26 cellular contexts compared by ENCODE assay signal in genomic region chr14:74313601-74314000, GRCh38. TPM values are rescaled to one million over a fixed set of nuclear protein-coding genes. Genes with fewer than 3 reads are reported as not detected.
DNase-seq lines count a peak whose midpoint lies in the region; ATAC-seq, FAIRE-seq and TF ChIP-seq lines count a peak whose summit lies in the region.
"Had no signal": no experiment of that assay in that cellular context is flagged by ENCODE, and none has a peak within 500 bp of the region (broad histone marks: within the 10 kb centered on the region; RNA-seq: fewer than 3 reads in every experiment).

No MANE protein-coding gene starts in this region.

- in situ Hi-C loops in HepG2 (cut with HindIII; ENCODE audit: extremely low pct_ligation_motif_present, low pct_unique_long_range_greater_than_20kb): no loop called here

- H4K20me1 ChIP-seq in H9 (ENCODE audit: control insufficient read depth, insufficient read depth, insufficient read length) (no peaks in the 10 kb centered on the region), HepG2 (ENCODE audit: insufficient read depth, low read length) (no peaks in the 10 kb centered on the region)
- H4K20me1 ChIP-seq: BLaER1 treated with 17β-estradiol and CSF1 and Interleukin-3, amounts not matched to agents 10 nM and 100 nM had no signal

- H4K91ac ChIP-seq in H9 (ENCODE audit: insufficient read length, low read depth, low read length): no peak overlapping the region

- no peaks in the 10 kb centered on the region for H3K9me3 ChIP-seq in H9 (ENCODE audit: control insufficient read depth, low read depth, low read length)
- no peaks in the 10 kb centered on the region for H3K9me3 ChIP-seq in T-helper 17 cell (ENCODE audit: control insufficient read depth, low read length, poor library complexity, severe bottlenecking)
- no peaks in the 10 kb centered on the region for H3K9me3 ChIP-seq in HepG2 (ENCODE audit: low read length)
- H3K9me3 ChIP-seq: A549; BE2C; BLaER1 treated with 17β-estradiol and CSF1 and Interleukin-3, amounts not matched to agents 10 nM and 100 nM had no signal

- WGBS in H9 (ENCODE audit: extremely low coverage, insufficient read length, low lambda C conversion rate): no CpG with 5 or more reads among the region's 5 CpGs
- no CpG with 5 or more reads among the region's 5 CpGs for WGBS in mesendoderm (ENCODE audit: extremely low coverage, insufficient coverage, low lambda C conversion rate)
- WGBS in HepG2 (ENCODE audit: low lambda C conversion rate): 5% methylated on average over 5 of the region's 5 CpGs

- no peaks in the 10 kb centered on the region for H3K4me1 ChIP-seq in H9 (ENCODE audit: insufficient read depth, low read length)
- no peaks in the 10 kb centered on the region for H3K4me1 ChIP-seq in mesendoderm (ENCODE audit: control insufficient read depth, low read depth, low read length)
- H3K4me1 ChIP-seq in HepG2 (ENCODE audit: insufficient read depth, low read length): peaks cover 8% of the 10 kb centered on the region; the same call in 1 of the 2 replicates
- H3K4me1 ChIP-seq: A549, BE2C had no signal

- TF ChIP-seq POLR2A in HepG2 (IDR thresholded peaks at IDR 0.05; ENCODE audit: insufficient read depth in 1 of 2, low read depth in 2 of 2, low read length in 2 of 2): no peak

- H2BK20ac ChIP-seq in H9 (ENCODE audit: low read depth, low read length, poor library complexity, severe bottlenecking): no peak overlapping the region

- H3K14ac ChIP-seq in H9 (ENCODE audit: insufficient read depth, low read length): no peak overlapping the region

- no peak for TF ChIP-seq RAD21 in HepG2 (CRISPR knock-in tag; IDR thresholded peaks at IDR 0.05)

- no peak for TF ChIP-seq CTCF in H9 (conservative IDR thresholded peaks at IDR 0.05)
- no peak for TF ChIP-seq CTCF in type B pancreatic cell (conservative IDR thresholded peaks at IDR 0.05)
- no peak for TF ChIP-seq CTCF in HepG2 (CRISPR knock-in tag; IDR thresholded peaks at IDR 0.05)

- H3K9me3 Mint-ChIP-seq in H9: no peaks in the 10 kb centered on the region
- H3K9me3 Mint-ChIP-seq in type B pancreatic cell: no peaks in the 10 kb centered on the region
- H3K9me3 Mint-ChIP-seq: CD14-positive monocyte; CD4-positive, alpha-beta T cell; CD8-positive, alpha-beta memory T cell had no signal

- H3T11ph ChIP-seq in H9 (ENCODE audit: low read length): no peak overlapping the region

- H2AFZ ChIP-seq in H9 (ENCODE audit: low read length): no peak overlapping the region
- H2AFZ ChIP-seq in HepG2 (ENCODE audit: low read length): no peak overlapping the region
- H2AFZ ChIP-seq: GM23248 had no signal

- H3K79me1 ChIP-seq in H9 (ENCODE audit: insufficient read depth, low read depth, low read length, poor library complexity, severe bottlenecking) (no peaks in the 10 kb centered on the region), mesendoderm (ENCODE audit: low read length) (no peaks in the 10 kb centered on the region)

- H3K4me3 ChIP-seq in mesendoderm (ENCODE audit: low read length): no peak overlapping the region
- H3K4me3 ChIP-seq in HepG2 (replicated peaks in 1 of 3; ENCODE audit: insufficient read depth in 1 of 3, low read depth in 2 of 3, low read length in 3 of 3): no peak overlapping the region
- H3K4me3 ChIP-seq: A549; BLaER1 treated with 17β-estradiol and CSF1 and Interleukin-3, amounts not matched to agents 10 nM and 100 nM; GM12878; GM23248 had no signal

- H2BK15ac ChIP-seq in H9 (ENCODE audit: low read depth, low read length) (no peak overlapping the region), mesendoderm (replicated peaks; ENCODE audit: low read depth) (no peak overlapping the region)

- H3K27ac Mint-ChIP-seq in H9: peak overlapping the region in 2 of 3 experiments; percentile 40 to 44; a peak in 2 of 7 replicates
- H3K27ac Mint-ChIP-seq in T-helper 17 cell: peak overlapping the region; percentile 16
- peak overlapping the region; percentile 26 for H3K27ac Mint-ChIP-seq in type B pancreatic cell
- H3K27ac Mint-ChIP-seq: CD14-positive monocyte; CD4-positive, alpha-beta T cell; CD8-positive, alpha-beta memory T cell had no signal

- no peak overlapping the region for H2BK12ac ChIP-seq in H9 (ENCODE audit: insufficient read length, low read depth, low read length)

- CTCF ChIA-PET in HepG2 (lab: Yijun Ruan, JAX; ENCODE audit: low intra/inter-chr PET ratio, low total read pairs): no interaction called here

- H2BK120ac ChIP-seq in H9 (ENCODE audit: low read depth, low read length, poor library complexity, severe bottlenecking): no peak overlapping the region
- no peak overlapping the region for H2BK120ac ChIP-seq in mesendoderm (ENCODE audit: low read depth, low read length)

- H3K27me3 Mint-ChIP-seq in H9 (ENCODE audit: low read depth) (no peaks in the 10 kb centered on the region; the same call in 1 of the 2 replicates), T-helper 17 cell (peaks cover 7% of the 10 kb centered on the region), type B pancreatic cell (peaks cover 2% of the 10 kb centered on the region)
- H3K27me3 Mint-ChIP-seq: CD4-positive, alpha-beta T cell had no signal

- H2AK5ac ChIP-seq in H9 (ENCODE audit: insufficient read length, low read length): no peak overlapping the region
- no peak overlapping the region for H2AK5ac ChIP-seq in mesendoderm (ENCODE audit: low read length)

- H4K5ac ChIP-seq in H9 (ENCODE audit: insufficient read length, low read depth, low read length): no peak overlapping the region
- H4K5ac ChIP-seq in mesendoderm (ENCODE audit: low read length): no peak overlapping the region

- no peak for FAIRE-seq in HepG2 (lab: Jason Lieb, UNC)
- FAIRE-seq: A549, D721Med, GM12878, GM19239, H54 had no signal

- POLR2A ChIA-PET in HepG2 (lab: Yijun Ruan, JAX): interaction anchor here (0.5 to 0.9 kb wide), 2 partner anchors 11 to 428 kb away, joined by 3 read pairs; partner anchors contain the start of gene ABCD4

- H4K8ac ChIP-seq in H9 (replicated peaks; ENCODE audit: insufficient read length, low read depth, low read length) (no peak overlapping the region), mesendoderm (ENCODE audit: low read depth, low read length) (no peak overlapping the region)

- H3K9ac ChIP-seq in H9 (ENCODE audit: extremely low read depth, insufficient read length, low read length) (no peak overlapping the region), mesendoderm (ENCODE audit: low read length) (no peak overlapping the region), HepG2 (ENCODE audit: insufficient read depth, low read depth, low read length) (no peak overlapping the region)
- H3K9ac ChIP-seq: BLaER1 treated with 17β-estradiol and CSF1 and Interleukin-3, amounts not matched to agents 10 nM and 100 nM; GM23248 had no signal

- ATAC-seq in T-helper 17 cell (no peak), HepG2 (no peak)
- ATAC-seq: A549, GM12878 had no signal

- H2BK5ac ChIP-seq in H9 (ENCODE audit: insufficient read length, low read length) (no peak overlapping the region), mesendoderm (ENCODE audit: low read length) (no peak overlapping the region)

- H3K18ac ChIP-seq in H9 (ENCODE audit: insufficient read length, low read depth, low read length) (no peak overlapping the region), mesendoderm (ENCODE audit: low read length) (peak overlapping the region; percentile 52)

- DNase-seq in H9 (no peak), T-helper 17 cell (no peak), mesendoderm (no peak), type B pancreatic cell (ENCODE audit: extremely low spot score, unreplicated experiment) (no peak), NCI-H524 (lab: John Stamatoyannopoulos, UW) (no peak), HPDE6-E6E7 (ENCODE audit: extremely low spot score) (no peak), HepG2 (ENCODE audit: low spot score) (no peak)
- DNase-seq: 8988T; ACHN; AML-193; BE2C; CD4-positive, alpha-beta T cell; CD8-positive, alpha-beta memory T cell; DMS 273 treated with DMSO at 0.1 percent for 48 hours; DMS79; EL; GDM1; GM23248; HCEC 1CT had no signal

- H3K36me3 Mint-ChIP-seq in H9 (ENCODE audit: insufficient read depth in 1 of 3, low read depth in 3 of 3): no peaks in the 10 kb centered on the region
- peaks cover 2% of the 10 kb centered on the region for H3K36me3 Mint-ChIP-seq in T-helper 17 cell (ENCODE audit: low read depth)
- H3K36me3 Mint-ChIP-seq in type B pancreatic cell: no peaks in the 10 kb centered on the region
- H3K36me3 Mint-ChIP-seq: CD14-positive monocyte; CD8-positive, alpha-beta memory T cell had no signal

- no peaks in the 10 kb centered on the region for H3K27me3 ChIP-seq in H9 (ENCODE audit: insufficient read depth, low read length)
- H3K27me3 ChIP-seq in mesendoderm (ENCODE audit: insufficient read depth, low read length, poor library complexity): no peaks in the 10 kb centered on the region
- H3K27me3 ChIP-seq in HepG2 (ENCODE audit: control insufficient read depth in 1 of 2, insufficient read depth in 2 of 2, low read length in 2 of 2): peaks cover 0 to 5% of the 10 kb centered on the region in 2 experiments; a peak in 2 of 5 replicates
- H3K27me3 ChIP-seq: BE2C; BLaER1 treated with 17β-estradiol and CSF1 and Interleukin-3, amounts not matched to agents 10 nM and 100 nM had no signal

- H3K4me2 ChIP-seq in H9 (ENCODE audit: insufficient read depth, insufficient read length, low read length) (no peak overlapping the region), mesendoderm (ENCODE audit: low read length) (no peak overlapping the region), HepG2 (ENCODE audit: low read depth, low read length) (no peak overlapping the region)
- H3K4me2 ChIP-seq: A549; BLaER1 treated with 17β-estradiol and CSF1 and Interleukin-3, amounts not matched to agents 10 nM and 100 nM had no signal

- H3K4me3 Mint-ChIP-seq in H9 (no peak overlapping the region), T-helper 17 cell (no peak overlapping the region), type B pancreatic cell (no peak overlapping the region)
- H3K4me3 Mint-ChIP-seq: CD14-positive monocyte; CD4-positive, alpha-beta T cell; CD8-positive, alpha-beta memory T cell had no signal

- no peaks in the 10 kb centered on the region for H3K23me2 ChIP-seq in H9 (ENCODE audit: insufficient read length, low read depth, low read length, poor library complexity, severe bottlenecking)

- no peak overlapping the region for H3K27ac ChIP-seq in H9 (ENCODE audit: insufficient read length, low read depth, low read length)
- H3K27ac ChIP-seq in mesendoderm (ENCODE audit: low read depth, low read length): no peak overlapping the region
- H3K27ac ChIP-seq in HepG2 (ENCODE audit: extremely low read length, insufficient read depth, low read length): no peak overlapping the region
- H3K27ac ChIP-seq: A549; BLaER1 treated with 17β-estradiol and CSF1 and Interleukin-3, amounts not matched to agents 10 nM and 100 nM; GM23248 had no signal

- H3K23ac ChIP-seq in H9 (ENCODE audit: insufficient read length, low read depth, low read length) (no peak overlapping the region), mesendoderm (ENCODE audit: low read length) (no peak overlapping the region)

- no peak overlapping the region for H3K4ac ChIP-seq in H9 (ENCODE audit: low read depth, low read length)
- H3K4ac ChIP-seq in mesendoderm (ENCODE audit: low read depth, low read length): no peak overlapping the region

- H3K36me3 ChIP-seq in mesendoderm (ENCODE audit: control insufficient read depth, insufficient read depth, low read length) (no peaks in the 10 kb centered on the region), HepG2 (replicated peaks in 1 of 2; ENCODE audit: control insufficient read depth in 1 of 2, insufficient read depth in 2 of 2, low read length in 2 of 2) (no peaks in the 10 kb centered on the region)
- H3K36me3 ChIP-seq: BE2C; BLaER1 treated with 17β-estradiol and CSF1 and Interleukin-3, amounts not matched to agents 10 nM and 100 nM had no signal

- H3K79me2 ChIP-seq in H9 (ENCODE audit: insufficient read depth, low read length) (no peaks in the 10 kb centered on the region), mesendoderm (ENCODE audit: control insufficient read depth, insufficient read depth, low read length) (no peaks in the 10 kb centered on the region), HepG2 (ENCODE audit: insufficient read depth, low read length) (no peaks in the 10 kb centered on the region)

- H3K56ac ChIP-seq in H9 (ENCODE audit: insufficient read length, low read depth, low read length): no peak overlapping the region
- no peak overlapping the region for H3K56ac ChIP-seq in mesendoderm (ENCODE audit: low read length)

- no TSS peak for BruUV-seq in HepG2 (replicated peaks; lab: Mats Ljungman, UMichigan)

- intact Hi-C loops in HepG2 (cut with micrococcal nuclease; ENCODE audit: unreplicated experiment): no loop called here

- H3K4me1 Mint-ChIP-seq in H9: peaks cover 3 to 4% of the 10 kb centered on the region in 2 experiments; a peak in 1 of 4 replicates
- H3K4me1 Mint-ChIP-seq in T-helper 17 cell: peaks cover 4% of the 10 kb centered on the region
- H3K4me1 Mint-ChIP-seq in type B pancreatic cell (ENCODE audit: unreplicated experiment): no peaks in the 10 kb centered on the region
- H3K4me1 Mint-ChIP-seq: CD8-positive, alpha-beta memory T cell had no signal

- TF ChIP-seq EP300 in HepG2 (IDR thresholded peaks at IDR 0.05; ENCODE audit: low read depth in 2 of 2, low read length in 2 of 2): no peak
- TF ChIP-seq EP300 in HepG2 (CRISPR knock-in tag; IDR thresholded peaks at IDR 0.05; ENCODE audit: borderline replicate concordance): no peak

RNA-seq across cellular contexts. Expression of gene ABCD4, which starts 10.9 kb away (rescaled TPM):
- total RNA-seq in H9 (2021) (79.1 and 80.9 TPM in 2 replicates), T-helper 17 cell (10 to 100 TPM; 63.0 to 75.0 TPM), type B pancreatic cell (ENCODE audit: low replicate concordance) (60.5 and 92.6 TPM in 2 replicates), HepG2 (2016; rRNA removed; fragmentation: Illumina TruSeq; extraction: Trizol) (20.4 and 47.5 TPM in 2 replicates)
- 29.6 TPM for polyA plus RNA-seq in mesendoderm (2013, experiment 1 of 2)
- 29.9 TPM for polyA plus RNA-seq in mesendoderm (2013, experiment 2 of 2)
- total RNA-seq in HepG2 (2016; cell fraction: cytosol; rRNA removed; fragmentation: Illumina TruSeq; extraction: Trizol; ENCODE audit: low read depth): 28.8 and 29.9 TPM in 2 replicates
- 18.8 and 49.0 TPM in 2 replicates for total RNA-seq in HepG2 (2016; cell fraction: insoluble cytoplasmic fraction; rRNA removed; fragmentation: Illumina TruSeq; extraction: Trizol)
- total RNA-seq in HepG2 (2016; cell fraction: membrane; rRNA removed; fragmentation: Illumina TruSeq; extraction: Trizol): 37.8 and 42.0 TPM in 2 replicates
- total RNA-seq in HepG2 (2016; cell fraction: nucleus; rRNA removed; fragmentation: Illumina TruSeq; extraction: Trizol): 64.6 and 79.8 TPM in 2 replicates
- 50.5 and 54.8 TPM in 2 replicates for polyA plus RNA-seq in HepG2 (2011; rRNA removed)
- 23.5 and 24.1 TPM in 2 replicates for polyA plus RNA-seq in HepG2 (2011; cell fraction: cytosol; rRNA removed)
- 367 and 381 TPM in 2 replicates for polyA plus RNA-seq in HepG2 (2011; cell fraction: nucleus; rRNA removed)
- polyA plus RNA-seq in HepG2 (2012): 59.8 and 65.6 TPM in 2 replicates
- 15.6 and 18.9 TPM in 2 replicates for polyA plus RNA-seq in HepG2 (2016; cell fraction: cytosol; fragmentation: Illumina TruSeq; extraction: Trizol; ENCODE audit: low read depth)
- 17.4 and 22.9 TPM in 2 replicates for polyA plus RNA-seq in HepG2 (2016; cell fraction: insoluble cytoplasmic fraction; fragmentation: Illumina TruSeq; extraction: Trizol; ENCODE audit: low read depth)
- 25.5 and 30.1 TPM in 2 replicates for polyA plus RNA-seq in HepG2 (2016; cell fraction: membrane; fragmentation: Illumina TruSeq; extraction: Trizol; ENCODE audit: low read depth)
- 170 and 201 TPM in 2 replicates for polyA plus RNA-seq in HepG2 (2016; cell fraction: nucleus; fragmentation: Illumina TruSeq; extraction: Trizol; ENCODE audit: insufficient read depth, low read depth)
- polyA minus RNA-seq in HepG2 (2011; rRNA and poly(A)+ RNA removed; ENCODE audit: low replicate concordance): 46.5 and 77.5 TPM in 2 replicates
- 7.6 and 8.8 TPM in 2 replicates for polyA minus RNA-seq in HepG2 (2011; cell fraction: cytosol; rRNA and poly(A)+ RNA removed)
- 135 and 152 TPM in 2 replicates for polyA minus RNA-seq in HepG2 (2011; cell fraction: nucleus; rRNA and poly(A)+ RNA removed)

RNA-seq across cellular contexts. Expression of gene VRTN, which starts 34.7 kb away (rescaled TPM):
- 104 and 105 TPM in 2 replicates for total RNA-seq in H9 (2021)
- not detected for total RNA-seq in T-helper 17 cell
- polyA plus RNA-seq in mesendoderm (2013, experiment 1 of 2): 135 TPM
- polyA plus RNA-seq in mesendoderm (2013, experiment 2 of 2): 136 TPM
- total RNA-seq in type B pancreatic cell (ENCODE audit: low replicate concordance): not detected in 2 replicates
- total RNA-seq in HepG2 (2016; rRNA removed; fragmentation: Illumina TruSeq; extraction: Trizol): not detected in 2 replicates
- not detected in 2 replicates for total RNA-seq in HepG2 (2016; cell fraction: cytosol; rRNA removed; fragmentation: Illumina TruSeq; extraction: Trizol; ENCODE audit: low read depth)
- total RNA-seq in HepG2 (2016; cell fraction: insoluble cytoplasmic fraction; rRNA removed; fragmentation: Illumina TruSeq; extraction: Trizol): not detected in 2 replicates
- not detected in 2 replicates for total RNA-seq in HepG2 (2016; cell fraction: membrane; rRNA removed; fragmentation: Illumina TruSeq; extraction: Trizol)
- not detected in 2 replicates for total RNA-seq in HepG2 (2016; cell fraction: nucleus; rRNA removed; fragmentation: Illumina TruSeq; extraction: Trizol)
- not detected in 2 replicates for polyA plus RNA-seq in HepG2 (2011; rRNA removed)
- not detected in 2 replicates for polyA plus RNA-seq in HepG2 (2011; cell fraction: cytosol; rRNA removed)
- not detected in 2 replicates for polyA plus RNA-seq in HepG2 (2011; cell fraction: nucleus; rRNA removed)
- not detected in 2 replicates for polyA plus RNA-seq in HepG2 (2012)
- polyA plus RNA-seq in HepG2 (2016; cell fraction: cytosol; fragmentation: Illumina TruSeq; extraction: Trizol; ENCODE audit: low read depth): not detected in 2 replicates
- not detected in 2 replicates for polyA plus RNA-seq in HepG2 (2016; cell fraction: insoluble cytoplasmic fraction; fragmentation: Illumina TruSeq; extraction: Trizol; ENCODE audit: low read depth)
- not detected in 2 replicates for polyA plus RNA-seq in HepG2 (2016; cell fraction: membrane; fragmentation: Illumina TruSeq; extraction: Trizol; ENCODE audit: low read depth)
- not detected in 2 replicates for polyA plus RNA-seq in HepG2 (2016; cell fraction: nucleus; fragmentation: Illumina TruSeq; extraction: Trizol; ENCODE audit: insufficient read depth, low read depth)
- not detected in 2 replicates for polyA minus RNA-seq in HepG2 (2011; rRNA and poly(A)+ RNA removed; ENCODE audit: low replicate concordance)
- not detected in 2 replicates for polyA minus RNA-seq in HepG2 (2011; cell fraction: cytosol; rRNA and poly(A)+ RNA removed)
- polyA minus RNA-seq in HepG2 (2011; cell fraction: nucleus; rRNA and poly(A)+ RNA removed): not detected in 2 replicates
- total RNA-seq: CD4-positive, alpha-beta T cell; CD8-positive, alpha-beta memory T cell; GM23248 had no signal
- polyA plus RNA-seq: A549; CD14-positive monocyte; CD8-positive, alpha-beta memory T cell; GM12878; GM23248 had no signal

Comparison
In these comparisons a context has a peak if more than half of its experiments do, and no peak if none do; other contexts are left out.
1. RNA of gene VRTN, which starts 34.7 kb away (total RNA-seq): 104 to 105 TPM in H9; not detected in type B pancreatic cell, not detected in T-helper 17 cell and not detected in HepG2; every median in the first group is over 100 times any median in the second.
2. Peak in every context shown above with its lines, with median percentiles within 50 percentile points of each other: H3K27ac Mint-ChIP-seq.